In genomic region chr6:37130704-37131103, GRCh38 we compare ENCODE assay signal across 9 cellular contexts. TPM values are rescaled to one million over a fixed set of nuclear protein-coding genes. Genes with fewer than 3 reads are reported as not detected.
DNase-seq lines count a peak whose midpoint lies in the region; ATAC-seq, FAIRE-seq and TF ChIP-seq lines count a peak whose summit lies in the region.
"Had no signal": no experiment of that assay in that cellular context is flagged by ENCODE, and none has a peak within 500 bp of the region (broad histone marks: within the 10 kb centered on the region; RNA-seq: fewer than 3 reads in every experiment).

No MANE protein-coding gene starts in this region.

- peaks cover 12% of the 10 kb centered on the region for H3K4me1 Mint-ChIP-seq in activated T-helper 2 cell treated with anti-CD3 and anti-CD28 coated beads, Interferon-gamma antibody, Interleukin-2, Interleukin-4, amounts not matched to agents 10 μg/mL and 5 μg/mL and 100 μg/mL, durations not matched to agents 14 hours and 24 hours and 36 hours (ENCODE audit: low read depth)

- peaks cover 12% of the 10 kb centered on the region for H3K79me1 ChIP-seq in trophoblast cell (ENCODE audit: low read length)

- H3K4me1 ChIP-seq in foreskin keratinocyte: peaks cover 35% of the 10 kb centered on the region
- H3K4me1 ChIP-seq in trophoblast cell (ENCODE audit: control insufficient read depth in 1 of 2, insufficient read depth in 2 of 2, low read length in 2 of 2): peaks cover 22 to 30% of the 10 kb centered on the region in 2 experiments
- peaks cover 48% of the 10 kb centered on the region for H3K4me1 ChIP-seq in HAP-1

- H3K23ac ChIP-seq in trophoblast cell (ENCODE audit: low read length): no peak overlapping the region

- no peak overlapping the region for H4K8ac ChIP-seq in trophoblast cell (ENCODE audit: low read depth, low read length)

- no peak overlapping the region for H2AFZ ChIP-seq in trophoblast cell (ENCODE audit: insufficient read depth, low read length, poor library complexity)

- no peak overlapping the region for H3K14ac ChIP-seq in trophoblast cell (ENCODE audit: low read length)

- H3K36me3 ChIP-seq in trophoblast cell (ENCODE audit: control insufficient read depth in 1 of 2, insufficient read depth in 2 of 2, low read length in 2 of 2) (no peaks in the 10 kb centered on the region), HAP-1 (replicated peaks) (no peaks in the 10 kb centered on the region)

- H3K9me3 Mint-ChIP-seq in activated T-helper 2 cell treated with anti-CD3 and anti-CD28 coated beads, Interferon-gamma antibody, Interleukin-2, Interleukin-4, amounts not matched to agents 10 μg/mL and 5 μg/mL and 100 μg/mL, durations not matched to agents 14 hours and 24 hours and 36 hours: no peaks in the 10 kb centered on the region

- no peak overlapping the region for H3K27ac Mint-ChIP-seq in activated T-helper 2 cell treated with anti-CD3 and anti-CD28 coated beads, Interferon-gamma antibody, Interleukin-2, Interleukin-4, amounts not matched to agents 10 μg/mL and 5 μg/mL and 100 μg/mL, durations not matched to agents 14 hours and 24 hours and 36 hours

- in situ Hi-C loops in HAP-1 (cut with MboI; ENCODE audit: low sequenced_read_pairs): no loop called here

- no peak overlapping the region for H2BK120ac ChIP-seq in trophoblast cell (ENCODE audit: insufficient read depth, low read length, poor library complexity)

- no peaks in the 10 kb centered on the region for H3K36me3 Mint-ChIP-seq in activated T-helper 2 cell treated with anti-CD3 and anti-CD28 coated beads, Interferon-gamma antibody, Interleukin-2, Interleukin-4, amounts not matched to agents 10 μg/mL and 5 μg/mL and 100 μg/mL, durations not matched to agents 14 hours and 24 hours and 36 hours (ENCODE audit: low read depth)

- H2BK12ac ChIP-seq in trophoblast cell (ENCODE audit: low read length): no peak overlapping the region

- ATAC-seq in foreskin keratinocyte: peak; percentile 8

- TF ChIP-seq CTCF in foreskin keratinocyte (conservative IDR thresholded peaks at IDR 0.05): no peak

- no peak overlapping the region for H4K91ac ChIP-seq in trophoblast cell (ENCODE audit: low read depth, low read length)

- no peak overlapping the region for H3K18ac ChIP-seq in trophoblast cell (ENCODE audit: low read length)

- H3K9me3 ChIP-seq in trophoblast cell (ENCODE audit: insufficient read depth, low read depth, low read length): no peaks in the 10 kb centered on the region
- no peaks in the 10 kb centered on the region for H3K9me3 ChIP-seq in HAP-1

- TF ChIP-seq POLR2A in GM12891 (IDR thresholded peaks at IDR 0.05; ENCODE audit: low read depth, low read length): no peak

- peaks cover 13% of the 10 kb centered on the region for H3K27me3 Mint-ChIP-seq in activated T-helper 2 cell treated with anti-CD3 and anti-CD28 coated beads, Interferon-gamma antibody, Interleukin-2, Interleukin-4, amounts not matched to agents 10 μg/mL and 5 μg/mL and 100 μg/mL, durations not matched to agents 14 hours and 24 hours and 36 hours (ENCODE audit: low read depth)

- H2BK5ac ChIP-seq in trophoblast cell (ENCODE audit: low read depth, low read length, poor library complexity): no peak overlapping the region

- no peak overlapping the region for H3K27ac ChIP-seq in foreskin keratinocyte
- H3K27ac ChIP-seq in trophoblast cell (ENCODE audit: low read depth, low read length): no peak overlapping the region

- H2AK5ac ChIP-seq in trophoblast cell (ENCODE audit: low read length): no peak overlapping the region

- no peak overlapping the region for H3K4me2 ChIP-seq in trophoblast cell (ENCODE audit: low read length)

- H4K12ac ChIP-seq in trophoblast cell (ENCODE audit: low read depth, low read length): no peak overlapping the region

- WGBS in trophoblast cell (ENCODE audit: extremely low coverage, insufficient coverage, insufficient read length): no CpG with 5 or more reads among the region's 3 CpGs

- no peak for DNase-seq in GM12891 (ENCODE audit: insufficient read length, low spot score)
- peak; percentile 53 for DNase-seq in RPMI7951 (ENCODE audit: low read depth)
- DNase-seq in foreskin keratinocyte: peak in 1 of 2 donors; percentile 42
- peak; percentile 51 to 68 for DNase-seq in trophoblast cell
- no peak for DNase-seq in NCI-H345 (lab: John Stamatoyannopoulos, UW)
- DNase-seq in HAP-1 (ENCODE audit: low spot score in 2 of 2): no peak
- DNase-seq in activated T-helper 2 cell treated with anti-CD3 and anti-CD28 coated beads, Interferon-gamma antibody, Interleukin-2, Interleukin-4, amounts not matched to agents 10 μg/mL and 5 μg/mL and 100 μg/mL, durations not matched to agents 14 hours and 24 hours and 36 hours (ENCODE audit: low spot score): no peak
- no peak for DNase-seq in stimulated activated CD4-positive, alpha-beta T cell treated with anti-CD3 and anti-CD28 coated beads, Interleukin-12 subunit alpha, Interleukin-12 subunit beta, amount 100 ng/mL, for 4 hours
- DNase-seq: activated effector memory CD4-positive, alpha-beta T cell treated with anti-CD3 and anti-CD28 coated beads, Interleukin-2, amount 50 U/mL, for 16 hours had no signal

- H3K4ac ChIP-seq in trophoblast cell (ENCODE audit: low read depth, low read length): no peak overlapping the region

- H3K79me2 ChIP-seq in trophoblast cell (ENCODE audit: control insufficient read depth, insufficient read depth, low read length, poor library complexity): no peaks in the 10 kb centered on the region

- intact Hi-C loops in activated T-helper 2 cell treated with anti-CD3 and anti-CD28 coated beads, Interferon-gamma antibody, Interleukin-2, Interleukin-4, amounts not matched to agents 10 μg/mL and 5 μg/mL and 100 μg/mL, durations not matched to agents 14 hours and 24 hours and 36 hours (cut with micrococcal nuclease): no loop called here

- FAIRE-seq in GM12891 (lab: Jason Lieb, UNC): no peak

- no peak overlapping the region for H3K9ac ChIP-seq in trophoblast cell (ENCODE audit: low read length)

- no peak overlapping the region for H3K4me3 ChIP-seq in trophoblast cell (ENCODE audit: low read depth, low read length)
- no peak overlapping the region for H3K4me3 ChIP-seq in HAP-1

- no peak overlapping the region for H3K4me3 Mint-ChIP-seq in activated T-helper 2 cell treated with anti-CD3 and anti-CD28 coated beads, Interferon-gamma antibody, Interleukin-2, Interleukin-4, amounts not matched to agents 10 μg/mL and 5 μg/mL and 100 μg/mL, durations not matched to agents 14 hours and 24 hours and 36 hours (ENCODE audit: low read depth)

- no peaks in the 10 kb centered on the region for H3K27me3 ChIP-seq in foreskin keratinocyte
- no peaks in the 10 kb centered on the region for H3K27me3 ChIP-seq in trophoblast cell (ENCODE audit: insufficient read depth, low read length)
- no peaks in the 10 kb centered on the region for H3K27me3 ChIP-seq in HAP-1 (ENCODE audit: low read depth)

TF ChIP-seq in GM12891, 5 proteins besides CTCF, POLR2A, EP300 and RAD21:
- no peak for TF ChIP-seq POU2F2 (IDR thresholded peaks at IDR 0.05; ENCODE audit: low read depth, low read length)
- TF ChIP-seq SPI1 (IDR thresholded peaks at IDR 0.05; ENCODE audit: low read depth, low read length): 0 out of 2 replicates have a peak, but pooled peaks have one; percentile 22
- TF ChIP-seq TAF1 (IDR thresholded peaks at IDR 0.05; ENCODE audit: low read depth, low read length): no peak

RNA-seq across cellular contexts. Expression of gene PIM1, which starts 39.2 kb away (rescaled TPM):
- 8.5 TPM for polyA plus RNA-seq in GM12891 (2012; ENCODE audit: low read depth, missing spikeins)
- total RNA-seq in RPMI7951 (2014; rRNA removed; shearing (Covaris generic)): 7.7 and 8.2 TPM in 2 replicates
- 11.5 and 17.1 TPM in 2 replicates for total RNA-seq in foreskin keratinocyte
- 9.1 and 11.0 TPM in 2 replicates for polyA plus RNA-seq in foreskin keratinocyte
- 11.8 and 13.2 TPM in 2 replicates for polyA plus RNA-seq in trophoblast cell (2013)
- 151 and 161 TPM in 2 replicates for total RNA-seq in activated T-helper 2 cell treated with anti-CD3 and anti-CD28 coated beads, Interferon-gamma antibody, Interleukin-2, Interleukin-4, amounts not matched to agents 10 μg/mL and 5 μg/mL and 100 μg/mL, durations not matched to agents 14 hours and 24 hours and 36 hours

Comparison
In these comparisons a context has a peak if more than half of its experiments do, and no peak if none do; other contexts are left out.
1. DNase-seq: peak in RPMI7951 (single experiment) and trophoblast cell (2 of 2); none in GM12891 (single experiment), NCI-H345 (single experiment), HAP-1 (0 of 2), activated T-helper 2 cell treated with anti-CD3 and anti-CD28 coated beads, Interferon-gamma antibody, Interleukin-2, Interleukin-4, amounts not matched to agents 10 μg/mL and 5 μg/mL and 100 μg/mL, durations not matched to agents 14 hours and 24 hours and 36 hours (single experiment) and stimulated activated CD4-positive, alpha-beta T cell treated with anti-CD3 and anti-CD28 coated beads, Interleukin-12 subunit alpha, Interleukin-12 subunit beta, amount 100 ng/mL, for 4 hours (single experiment).